In genomic region chr2:195535911-195536522, GRCh38 we compare ENCODE assay signal across 8 cellular contexts.
DNase-seq lines count a peak whose midpoint lies in the region; ATAC-seq and TF ChIP-seq lines count a peak whose summit lies in the region.

No MANE protein-coding gene starts in this region.

- no peak for TF ChIP-seq EP300 in SK-N-SH (IDR thresholded peaks at IDR 0.05; ENCODE audit: borderline replicate concordance in 1 of 2, low read depth in 1 of 2, low read length in 1 of 2)

- H3K36me3 ChIP-seq in naive thymus-derived CD4-positive, alpha-beta T cell (ENCODE audit: control insufficient read depth in 2 of 3, insufficient read depth in 3 of 3, low read length in 3 of 3), result no peaks in the 10 kb centered on the region
- H3K36me3 ChIP-seq in SK-N-SH (replicated peaks in 1 of 2; ENCODE audit: control insufficient read depth in 1 of 2, insufficient read depth in 2 of 2, low read length in 1 of 2), result no peaks in the 10 kb centered on the region
- H3K36me3 ChIP-seq in prostate gland, result no peaks in the 10 kb centered on the region
- H3K36me3 ChIP-seq in neuronal stem cell (replicated peaks in 1 of 2; ENCODE audit: control insufficient read depth in 2 of 2, insufficient read depth in 2 of 2, low read length in 2 of 2), result no peaks in the 10 kb centered on the region

- H3K18ac ChIP-seq in neuronal stem cell (ENCODE audit: low read length), result no peak overlapping the region

- peak; percentile 92 for ATAC-seq in HG02588 (IDR thresholded peaks at IDR 0.05; ENCODE audit: unreplicated experiment)
- peak; percentile 86 for ATAC-seq in naive thymus-derived CD4-positive, alpha-beta T cell

- H4K91ac ChIP-seq in neuronal stem cell (ENCODE audit: low read depth, low read length, poor library complexity), result no peak overlapping the region

- peak overlapping the region; percentile 77 for H3K27ac ChIP-seq in naive thymus-derived CD4-positive, alpha-beta T cell (ENCODE audit: low read depth, low read length)
- H3K27ac ChIP-seq in SK-N-SH (ENCODE audit: low read depth in 2 of 2, low read length in 1 of 2) (no peak overlapping the region), prostate gland (no peak overlapping the region), neuronal stem cell (replicated peaks; ENCODE audit: low read length) (no peak overlapping the region)

- H3K14ac ChIP-seq in neuronal stem cell (ENCODE audit: low read length), result no peak overlapping the region

- H2AFZ ChIP-seq in SK-N-SH (ENCODE audit: low read depth), result no peak overlapping the region
- no peak overlapping the region for H2AFZ ChIP-seq in neuronal stem cell (ENCODE audit: low read length)

- peaks cover 72 to 98% (median 90%) of the 10 kb centered on the region in 7 donors for H3K4me1 Mint-ChIP-seq in naive thymus-derived CD4-positive, alpha-beta T cell

- H3K23ac ChIP-seq in neuronal stem cell (ENCODE audit: low read depth, low read length, poor library complexity), result no peak overlapping the region

- H2BK15ac ChIP-seq in neuronal stem cell (ENCODE audit: low read length), result no peak overlapping the region

- peaks cover 70% of the 10 kb centered on the region in 2 donors for H3K4me1 ChIP-seq in naive thymus-derived CD4-positive, alpha-beta T cell (ENCODE audit: control insufficient read depth in 2 of 2, insufficient read depth in 2 of 2, low read length in 2 of 2)
- H3K4me1 ChIP-seq in SK-N-SH (ENCODE audit: control insufficient read depth in 1 of 2, insufficient read depth in 2 of 2, low read depth in 1 of 2, low read length in 1 of 2) (peaks cover 0 to 29% of the 10 kb centered on the region in 2 experiments), prostate gland (replicated peaks) (no peaks in the 10 kb centered on the region), neuronal stem cell (ENCODE audit: control insufficient read depth in 2 of 2, insufficient read depth in 1 of 2, low read depth in 1 of 2, low read length in 2 of 2) (peaks cover 0 to 5% of the 10 kb centered on the region in 2 donors)

- H4K20me1 ChIP-seq in SK-N-SH (ENCODE audit: insufficient read depth), result no peaks in the 10 kb centered on the region

- H3K9me3 ChIP-seq in naive thymus-derived CD4-positive, alpha-beta T cell (ENCODE audit: control insufficient read depth in 2 of 3, low read length in 3 of 3), result peaks cover 0 to 4% (median 0%) of the 10 kb centered on the region in 3 experiments
- H3K9me3 ChIP-seq in SK-N-SH (no peaks in the 10 kb centered on the region), prostate gland (no peaks in the 10 kb centered on the region), neuronal stem cell (replicated peaks in 1 of 2; ENCODE audit: control insufficient read depth in 2 of 2, insufficient read depth in 1 of 2, low read depth in 1 of 2, low read length in 2 of 2) (no peaks in the 10 kb centered on the region)

- no peak overlapping the region for H2BK5ac ChIP-seq in neuronal stem cell (ENCODE audit: low read length)

- H3K27me3 ChIP-seq in naive thymus-derived CD4-positive, alpha-beta T cell (ENCODE audit: control insufficient read depth in 2 of 2, insufficient read depth in 2 of 2, low read length in 2 of 2), result no peaks in the 10 kb centered on the region
- no peaks in the 10 kb centered on the region for H3K27me3 ChIP-seq in SK-N-SH (ENCODE audit: insufficient read depth)
- H3K27me3 ChIP-seq in prostate gland (replicated peaks; ENCODE audit: insufficient read depth), result no peaks in the 10 kb centered on the region
- no peaks in the 10 kb centered on the region for H3K27me3 ChIP-seq in neuronal stem cell (ENCODE audit: control insufficient read depth in 3 of 3, insufficient read depth in 3 of 3, low read depth in 1 of 3, low read length in 3 of 3)

- peaks cover 28% of the 10 kb centered on the region for H3F3A ChIP-seq in SK-N-SH (replicated peaks; ENCODE audit: insufficient read depth)

- H3K9me2 ChIP-seq in SK-N-SH, result no peaks in the 10 kb centered on the region

- H3K4me3 Mint-ChIP-seq in naive thymus-derived CD4-positive, alpha-beta T cell, result peak overlapping the region; percentile 44 to 95 (median 74)

- CTCF ChIA-PET in naive thymus-derived CD4-positive, alpha-beta T cell (lab: Charles Lee), result interaction anchor here (0.5 to 5.1 kb wide), 9 partner anchors 23 to 124 kb away, joined by 3 to 35 read pairs (median 5); partner anchors contain the start of gene SLC39A10
- CTCF ChIA-PET in SK-N-SH (lab: Yijun Ruan, JAX), result interaction anchor here (0.7 kb wide), 1 partner anchor 48 kb away, joined by 3 read pairs; no protein-coding TSS in a partner anchor

- no peak overlapping the region for H2BK12ac ChIP-seq in neuronal stem cell (ENCODE audit: low read length)

- no peak for TF ChIP-seq RAD21 in SK-N-SH (IDR thresholded peaks at IDR 0.05; ENCODE audit: low read length)

- H3K4ac ChIP-seq in neuronal stem cell (ENCODE audit: low read length), result no peak overlapping the region

- peaks cover 2% of the 10 kb centered on the region for H3K79me1 ChIP-seq in neuronal stem cell (ENCODE audit: low read depth, low read length)

- H3K4me2 ChIP-seq in SK-N-SH (no peak overlapping the region), neuronal stem cell (ENCODE audit: insufficient read depth, low read length, poor library complexity, severe bottlenecking) (no peak overlapping the region)

- TF ChIP-seq POLR2A in NB4 (IDR thresholded peaks at IDR 0.05; ENCODE audit: extremely low read depth, insufficient read length) (peak; percentile 28), prostate gland (IDR thresholded peaks at IDR 0.05) (no peak)

- no peak overlapping the region for H2AK5ac ChIP-seq in neuronal stem cell (ENCODE audit: low read depth, low read length)

- WGBS in SK-N-SH (ENCODE audit: low lambda C conversion rate), result 94% methylated on average over 7 of the region's 7 CpGs
- WGBS in prostate gland, result 88% methylated on average over 7 of the region's 7 CpGs
- WGBS in neuronal stem cell (ENCODE audit: extremely low coverage in 2 of 2, insufficient read length in 2 of 2, insufficient replicate concordance in 1 of 2), 2 donors, result no CpG with 5 or more reads among the region's 7 CpGs

- no peak overlapping the region for H2BK120ac ChIP-seq in neuronal stem cell (ENCODE audit: low read depth, low read length)

- H3K27me3 Mint-ChIP-seq in naive thymus-derived CD4-positive, alpha-beta T cell, result no peaks in the 10 kb centered on the region

- H3K79me2 ChIP-seq in SK-N-SH (ENCODE audit: insufficient read depth), result no peaks in the 10 kb centered on the region

- no peak for TF ChIP-seq CTCF in GM12865 (IDR thresholded peaks at IDR 0.05; ENCODE audit: insufficient read depth, low read depth, low read length, missing control alignments)
- no peak for TF ChIP-seq CTCF in NB4 (IDR thresholded peaks at IDR 0.05; ENCODE audit: low read depth, low read length)
- TF ChIP-seq CTCF in SK-N-SH (IDR thresholded peaks at IDR 0.05), result no peak
- no peak for TF ChIP-seq CTCF in prostate gland (IDR thresholded peaks at IDR 0.05)

- peaks cover 0 to 28% (median 8%) of the 10 kb centered on the region in 11 donors for H3K9me3 Mint-ChIP-seq in naive thymus-derived CD4-positive, alpha-beta T cell

- H3K9ac ChIP-seq in SK-N-SH (no peak overlapping the region), neuronal stem cell (ENCODE audit: low read depth, low read length, poor library complexity) (no peak overlapping the region)

- DNase-seq in GM12865 (ENCODE audit: low read depth), result peak; percentile 90
- DNase-seq in NB4 (ENCODE audit: low read depth), result peak; percentile 98
- DNase-seq in activated T-cell treated with anti-CD3 and anti-CD28 coated beads for 24 hours (ENCODE audit: low read depth), result peak; percentile 63
- peak; percentile 23 to 81 (median 69) for DNase-seq in naive thymus-derived CD4-positive, alpha-beta T cell
- no peak for DNase-seq in SK-N-SH
- no peak for DNase-seq in prostate gland (ENCODE audit: low spot score)
- DNase-seq in neuronal stem cell (ENCODE audit: low spot score), result no peak

- H3K4me3 ChIP-seq in GM12865 (ENCODE audit: low read depth, low read length) (peak overlapping the region; percentile 13; the same call in 1 of the 2 replicates), NB4 (ENCODE audit: low read depth, low read length) (peak overlapping the region; percentile 35), SK-N-SH (ENCODE audit: low read depth in 2 of 2, low read length in 1 of 2) (no peak overlapping the region), prostate gland (no peak overlapping the region), neuronal stem cell (ENCODE audit: low read length in 2 of 2) (no peak overlapping the region)
- peak overlapping the region; percentile 17 for H3K4me3 ChIP-seq in naive thymus-derived CD4-positive, alpha-beta T cell (ENCODE audit: low read length)

- peaks cover 0 to 54% (median 3%) of the 10 kb centered on the region in 5 donors for H3K36me3 Mint-ChIP-seq in naive thymus-derived CD4-positive, alpha-beta T cell

- peak overlapping the region; percentile 92 to 100 (median 98) for H3K27ac Mint-ChIP-seq in naive thymus-derived CD4-positive, alpha-beta T cell

- intact Hi-C loops in naive thymus-derived CD4-positive, alpha-beta T cell (cut with micrococcal nuclease), result loop anchor here (1.0 to 10.0 kb wide), 7 partner anchors 8 to 729 kb away; partner anchors contain the start of genes SLC39A10 (in 2 of the 2) and STK17B (in 1 of the 2)
- intact Hi-C loops in prostate gland (cut with DNase I), result no loop called here

- H4K8ac ChIP-seq in neuronal stem cell (ENCODE audit: low read depth, low read length), result no peak overlapping the region

- POLR2A ChIA-PET in naive thymus-derived CD4-positive, alpha-beta T cell (lab: Charles Lee), result interaction anchor here (0.7 to 14.5 kb wide), 9 partner anchors 8 to 635 kb away, joined by 3 to 293 read pairs (median 17); partner anchors contain the start of genes SLC39A10 and STK17B
- POLR2A ChIA-PET in SK-N-SH (lab: Yijun Ruan, JAX), result no interaction called here

TF ChIP-seq in SK-N-SH, 30 proteins besides CTCF, POLR2A, EP300 and RAD21:
- TF ChIP-seq EZH2phosphoT487 (IDR thresholded peaks at IDR 0.05; ENCODE audit: borderline replicate concordance, low read depth) (no peak), ELF1 (IDR thresholded peaks at IDR 0.05) (no peak), MAX (IDR thresholded peaks at IDR 0.05; ENCODE audit: low read depth) (no peak)
TF ChIP-seq in SK-N-SH: peak in this region for 0.

Comparison
In these comparisons a context has a peak if more than half of its experiments do, and no peak if none do; other contexts are left out.
1. DNase-seq: peak in GM12865 (single experiment), NB4 (single experiment), activated T-cell treated with anti-CD3 and anti-CD28 coated beads for 24 hours (single experiment) and naive thymus-derived CD4-positive, alpha-beta T cell (9 of 9); none in SK-N-SH (single experiment), prostate gland (single experiment) and neuronal stem cell (single experiment).
2. H3K4me3 ChIP-seq: peak in GM12865 (single experiment), NB4 (single experiment) and naive thymus-derived CD4-positive, alpha-beta T cell (single experiment); none in SK-N-SH (0 of 2), prostate gland (0 of 2) and neuronal stem cell (0 of 2).